8 cellular contexts compared by ENCODE assay signal in the genomic region with DNA sequence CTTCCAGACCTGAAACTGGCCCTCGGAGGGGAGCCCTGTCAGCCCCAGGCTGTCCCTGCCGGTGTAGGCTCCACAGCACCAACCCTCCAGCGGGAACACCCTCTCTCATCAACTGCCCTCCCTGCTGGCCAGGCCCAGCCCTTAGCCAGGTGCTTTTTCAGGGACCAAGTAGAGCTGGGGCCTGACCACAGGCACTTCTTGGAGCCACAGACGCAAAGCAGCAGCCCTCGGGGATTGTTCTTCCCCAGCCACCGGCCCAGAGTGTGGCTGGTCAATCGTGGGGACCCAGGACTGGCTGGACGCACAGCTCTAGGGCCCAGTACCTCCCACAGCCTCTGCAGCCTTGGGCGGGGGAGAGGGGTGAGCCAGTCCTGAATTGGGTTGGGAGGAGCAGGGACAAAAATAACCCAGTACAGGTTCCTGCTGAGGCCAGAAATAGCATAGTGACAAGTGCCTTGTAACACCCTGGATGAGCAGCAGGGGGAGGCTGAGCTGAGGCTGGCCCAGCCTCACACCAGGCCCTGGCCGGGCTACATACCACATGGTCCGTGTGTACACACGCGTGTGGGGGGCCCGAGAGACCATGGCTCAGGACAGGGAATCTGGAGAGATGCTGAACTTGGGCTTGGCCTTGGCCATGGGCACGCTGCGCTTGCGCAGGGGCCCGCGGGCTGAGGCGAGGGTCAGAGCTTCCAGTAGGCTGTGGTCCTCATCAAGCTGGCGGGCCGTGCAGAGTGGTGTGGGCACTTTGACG. TPM values are rescaled to one million over a fixed set of nuclear protein-coding genes. Genes with fewer than 3 reads are reported as not detected.
DNase-seq lines count a peak whose midpoint lies in the region; ATAC-seq lines count a peak whose summit lies in the region.

No MANE protein-coding gene starts in this region.

- no peaks in the 10 kb centered on the region for H3K36me3 Mint-ChIP-seq in activated T-cell treated with anti-CD3 and anti-CD28 coated beads, Interleukin-2, amount 50 U/mL, for 72 hours (ENCODE audit: insufficient read depth in 2 of 2)

- H3K4me3 Mint-ChIP-seq in activated T-cell treated with anti-CD3 and anti-CD28 coated beads, Interleukin-2, amount 50 U/mL, for 72 hours: no peak overlapping the region

- DNase-seq in AG08396 (ENCODE audit: low spot score): peak; percentile 70
- peak; percentile 72 for DNase-seq in NCI-H69 (lab: John Stamatoyannopoulos, UW)
- peak; percentile 49 to 63 for DNase-seq in activated T-cell treated with anti-CD3 and anti-CD28 coated beads, Interleukin-2, amount 50 U/mL, for 72 hours
- peak; percentile 61 for DNase-seq in germinal center (ENCODE audit: low spot score)
- peak; percentile 86 for DNase-seq in posterior vena cava (ENCODE audit: low spot score)

- peak; percentile 61 for ATAC-seq in GM18498 (IDR thresholded peaks at IDR 0.05; ENCODE audit: unreplicated experiment)
- ATAC-seq in HG02981 (IDR thresholded peaks at IDR 0.05; ENCODE audit: unreplicated experiment): peak; percentile 55
- ATAC-seq in activated T-cell treated with anti-CD3 and anti-CD28 coated beads, Interleukin-2, amount 50 U/mL, for 72 hours (replicated peaks in 1 of 2): peak; percentile 46 to 56
- no peak for ATAC-seq in HG03097 (IDR thresholded peaks at IDR 0.05; ENCODE audit: low FRiP score, unreplicated experiment)

- intact Hi-C loops in posterior vena cava (cut with DNase I): loop anchor here in 1 of 2 donors (2.0 kb wide), 1 partner anchor 118 kb away; no protein-coding TSS in a partner anchor

- H3K4me1 Mint-ChIP-seq in activated T-cell treated with anti-CD3 and anti-CD28 coated beads, Interleukin-2, amount 50 U/mL, for 72 hours (ENCODE audit: low read depth): no peaks in the 10 kb centered on the region

- H3K9me3 Mint-ChIP-seq in activated T-cell treated with anti-CD3 and anti-CD28 coated beads, Interleukin-2, amount 50 U/mL, for 72 hours: no peaks in the 10 kb centered on the region

- H3K27me3 Mint-ChIP-seq in activated T-cell treated with anti-CD3 and anti-CD28 coated beads, Interleukin-2, amount 50 U/mL, for 72 hours (ENCODE audit: low read depth): peaks cover 17% of the 10 kb centered on the region

- H3K27ac Mint-ChIP-seq in activated T-cell treated with anti-CD3 and anti-CD28 coated beads, Interleukin-2, amount 50 U/mL, for 72 hours: no peak overlapping the region

RNA-seq across cellular contexts. Expression of a gene that starts 2.0 kb away (rescaled TPM):
- under 1 TPM in 1 of 2 donors, not detected in 1; 0.29 TPM for total RNA-seq in activated T-cell treated with anti-CD3 and anti-CD28 coated beads, Interleukin-2, amount 50 U/mL, for 72 hours
- 1 to 10 TPM in 1 of 2 donors, under 1 TPM in 1; 0.56 to 1.3 TPM for total RNA-seq in posterior vena cava

RNA-seq across cellular contexts. Expression of a gene that starts 34.9 kb away (rescaled TPM):
- total RNA-seq in activated T-cell treated with anti-CD3 and anti-CD28 coated beads, Interleukin-2, amount 50 U/mL, for 72 hours: 1 to 10 TPM; 1.3 to 1.5 TPM
- total RNA-seq in posterior vena cava: 1 to 10 TPM; 2.5 to 2.9 TPM
